1 cellular context compared by ENCODE assay signal in genomic region chr6:31826793-31827285, GRCh38.
TF ChIP-seq lines count a peak whose summit lies in the region.

No MANE protein-coding gene starts in this region.

TF ChIP-seq in K562, 482 proteins besides CTCF, POLR2A, EP300 and RAD21 (continued from another document and continues in another):
- TF ChIP-seq ZNF609 (CRISPR knock-in tag; IDR thresholded peaks at IDR 0.05; ENCODE audit: borderline replicate concordance) (peak; percentile 86), ZNF212 (CRISPR knock-in tag; IDR thresholded peaks at IDR 0.05) (peak; percentile 82; the same call in 1 of the 2 replicates), SREBF2 (CRISPR knock-in tag; IDR thresholded peaks at IDR 0.05) (no peak), SMC3 (conservative IDR thresholded peaks at IDR 0.05; ENCODE audit: insufficient read depth, low read depth, low read length) (no peak), ZNF583 (CRISPR knock-in tag; IDR thresholded peaks at IDR 0.05) (0 out of 2 replicates have a peak, but pooled peaks have one; percentile 21), ERF (CRISPR knock-in tag; IDR thresholded peaks at IDR 0.05) (peak; percentile 82), FOSL1 (tag; conservative IDR thresholded peaks at IDR 0.05) (no peak), NR0B1 (IDR thresholded peaks at IDR 0.05; ENCODE audit: partially characterized antibody) (no peak), RERE (CRISPR knock-in tag; IDR thresholded peaks at IDR 0.05; ENCODE audit: borderline replicate concordance) (no peak), SMAD4 (CRISPR knock-in tag; conservative IDR thresholded peaks at IDR 0.05) (peak; percentile 66), RUNX1 (IDR thresholded peaks at IDR 0.05; ENCODE audit: low read depth) (no peak), KDM5B (IDR thresholded peaks at IDR 0.05; ENCODE audit: insufficient replicate concordance, low read depth, low read length) (peak; percentile 39), PHTF2 (CRISPR knock-in tag; IDR thresholded peaks at IDR 0.05) (peak; percentile 91; the same call in 1 of the 2 replicates), STAG1 (CRISPR knock-in tag; IDR thresholded peaks at IDR 0.05; ENCODE audit: borderline replicate concordance) (no peak), ILF3 (IDR thresholded peaks at IDR 0.05; ENCODE audit: borderline replicate concordance) (no peak), ZNF699 (CRISPR knock-in tag; IDR thresholded peaks at IDR 0.05; ENCODE audit: insufficient replicate concordance) (no peak), SP1 (CRISPR knock-in tag; IDR thresholded peaks at IDR 0.05) (no peak), ZNF184 (CRISPR knock-in tag; IDR thresholded peaks at IDR 0.05) (no peak), ZNF586 (CRISPR knock-in tag; conservative IDR thresholded peaks at IDR 0.05) (no peak), BMI1 (IDR thresholded peaks at IDR 0.05; ENCODE audit: low read length) (no peak), ZNF512 (tag; IDR thresholded peaks at IDR 0.05) (no peak), SP2 (IDR thresholded peaks at IDR 0.05; ENCODE audit: extremely low read depth, low read depth, low read length, poor library complexity, severe bottlenecking) (no peak), KAT2B (IDR thresholded peaks at IDR 0.05; ENCODE audit: low read depth, low read length) (peak; percentile 48), CEBPZ (IDR thresholded peaks at IDR 0.05; ENCODE audit: borderline replicate concordance, low read depth, low read length) (no peak)
- TF ChIP-seq, protein P1, sequence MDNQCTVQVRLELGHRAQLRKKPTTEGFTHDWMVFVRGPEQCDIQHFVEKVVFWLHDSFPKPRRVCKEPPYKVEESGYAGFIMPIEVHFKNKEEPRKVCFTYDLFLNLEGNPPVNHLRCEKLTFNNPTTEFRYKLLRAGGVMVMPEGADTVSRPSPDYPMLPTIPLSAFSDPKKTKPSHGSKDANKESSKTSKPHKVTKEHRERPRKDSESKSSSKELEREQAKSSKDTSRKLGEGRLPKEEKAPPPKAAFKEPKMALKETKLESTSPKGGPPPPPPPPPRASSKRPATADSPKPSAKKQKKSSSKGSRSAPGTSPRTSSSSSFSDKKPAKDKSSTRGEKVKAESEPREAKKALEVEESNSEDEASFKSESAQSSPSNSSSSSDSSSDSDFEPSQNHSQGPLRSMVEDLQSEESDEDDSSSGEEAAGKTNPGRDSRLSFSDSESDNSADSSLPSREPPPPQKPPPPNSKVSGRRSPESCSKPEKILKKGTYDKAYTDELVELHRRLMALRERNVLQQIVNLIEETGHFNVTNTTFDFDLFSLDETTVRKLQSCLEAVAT (IDR thresholded peaks at IDR 0.05), result no peak
- TF ChIP-seq, protein P2, sequence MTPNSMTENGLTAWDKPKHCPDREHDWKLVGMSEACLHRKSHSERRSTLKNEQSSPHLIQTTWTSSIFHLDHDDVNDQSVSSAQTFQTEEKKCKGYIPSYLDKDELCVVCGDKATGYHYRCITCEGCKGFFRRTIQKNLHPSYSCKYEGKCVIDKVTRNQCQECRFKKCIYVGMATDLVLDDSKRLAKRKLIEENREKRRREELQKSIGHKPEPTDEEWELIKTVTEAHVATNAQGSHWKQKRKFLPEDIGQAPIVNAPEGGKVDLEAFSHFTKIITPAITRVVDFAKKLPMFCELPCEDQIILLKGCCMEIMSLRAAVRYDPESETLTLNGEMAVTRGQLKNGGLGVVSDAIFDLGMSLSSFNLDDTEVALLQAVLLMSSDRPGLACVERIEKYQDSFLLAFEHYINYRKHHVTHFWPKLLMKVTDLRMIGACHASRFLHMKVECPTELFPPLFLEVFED (CRISPR knock-in tag; conservative IDR thresholded peaks at IDR 0.05), result no peak; the same call in 1 of the 2 replicates
- TF ChIP-seq, protein P3, sequence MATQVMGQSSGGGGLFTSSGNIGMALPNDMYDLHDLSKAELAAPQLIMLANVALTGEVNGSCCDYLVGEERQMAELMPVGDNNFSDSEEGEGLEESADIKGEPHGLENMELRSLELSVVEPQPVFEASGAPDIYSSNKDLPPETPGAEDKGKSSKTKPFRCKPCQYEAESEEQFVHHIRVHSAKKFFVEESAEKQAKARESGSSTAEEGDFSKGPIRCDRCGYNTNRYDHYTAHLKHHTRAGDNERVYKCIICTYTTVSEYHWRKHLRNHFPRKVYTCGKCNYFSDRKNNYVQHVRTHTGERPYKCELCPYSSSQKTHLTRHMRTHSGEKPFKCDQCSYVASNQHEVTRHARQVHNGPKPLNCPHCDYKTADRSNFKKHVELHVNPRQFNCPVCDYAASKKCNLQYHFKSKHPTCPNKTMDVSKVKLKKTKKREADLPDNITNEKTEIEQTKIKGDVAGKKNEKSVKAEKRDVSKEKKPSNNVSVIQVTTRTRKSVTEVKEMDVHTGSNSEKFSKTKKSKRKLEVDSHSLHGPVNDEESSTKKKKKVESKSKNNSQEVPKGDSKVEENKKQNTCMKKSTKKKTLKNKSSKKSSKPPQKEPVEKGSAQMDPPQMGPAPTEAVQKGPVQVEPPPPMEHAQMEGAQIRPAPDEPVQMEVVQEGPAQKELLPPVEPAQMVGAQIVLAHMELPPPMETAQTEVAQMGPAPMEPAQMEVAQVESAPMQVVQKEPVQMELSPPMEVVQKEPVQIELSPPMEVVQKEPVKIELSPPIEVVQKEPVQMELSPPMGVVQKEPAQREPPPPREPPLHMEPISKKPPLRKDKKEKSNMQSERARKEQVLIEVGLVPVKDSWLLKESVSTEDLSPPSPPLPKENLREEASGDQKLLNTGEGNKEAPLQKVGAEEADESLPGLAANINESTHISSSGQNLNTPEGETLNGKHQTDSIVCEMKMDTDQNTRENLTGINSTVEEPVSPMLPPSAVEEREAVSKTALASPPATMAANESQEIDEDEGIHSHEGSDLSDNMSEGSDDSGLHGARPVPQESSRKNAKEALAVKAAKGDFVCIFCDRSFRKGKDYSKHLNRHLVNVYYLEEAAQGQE (CRISPR knock-in tag; IDR thresholded peaks at IDR 0.05; ENCODE audit: low read depth), result peak; percentile 80
- TF ChIP-seq, protein P4, sequence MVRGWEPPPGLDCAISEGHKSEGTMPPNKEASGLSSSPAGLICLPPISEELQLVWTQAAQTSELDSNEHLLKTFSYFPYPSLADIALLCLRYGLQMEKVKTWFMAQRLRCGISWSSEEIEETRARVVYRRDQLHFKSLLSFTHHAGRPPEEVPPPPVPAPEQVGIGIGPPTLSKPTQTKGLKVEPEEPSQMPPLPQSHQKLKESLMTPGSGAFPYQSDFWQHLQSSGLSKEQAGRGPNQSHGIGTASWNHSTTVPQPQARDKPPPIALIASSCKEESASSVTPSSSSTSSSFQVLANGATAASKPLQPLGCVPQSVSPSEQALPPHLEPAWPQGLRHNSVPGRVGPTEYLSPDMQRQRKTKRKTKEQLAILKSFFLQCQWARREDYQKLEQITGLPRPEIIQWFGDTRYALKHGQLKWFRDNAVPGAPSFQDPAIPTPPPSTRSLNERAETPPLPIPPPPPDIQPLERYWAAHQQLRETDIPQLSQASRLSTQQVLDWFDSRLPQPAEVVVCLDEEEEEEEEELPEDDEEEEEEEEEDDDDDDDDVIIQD (CRISPR knock-in tag; IDR thresholded peaks at IDR 0.05), result no peak
